Comparison of ENCODE assay signal across 31 cellular contexts in genomic region chr22:25219948-25220442, GRCh38. TPM values are rescaled to one million over a fixed set of nuclear protein-coding genes. Genes with fewer than 3 reads are reported as not detected.
A peak's percentile ranks its signal among the peaks of the same experiment; 100 is the strongest.
DNase-seq lines count a peak whose midpoint lies in the region; ATAC-seq, FAIRE-seq and TF ChIP-seq lines count a peak whose summit lies in the region.
"Had no signal": no experiment of that assay in that cellular context is flagged by ENCODE, and none has a peak within 500 bp of the region (broad histone marks: within the 10 kb centered on the region; RNA-seq: fewer than 3 reads in every experiment).

No MANE protein-coding gene starts in this region.

- H3K36me3 ChIP-seq in keratinocyte (ENCODE audit: control insufficient read depth in 2 of 2, extremely low read depth in 1 of 2, insufficient read depth in 2 of 2, low read length in 2 of 2) = no peaks in the 10 kb centered on the region
- H3K36me3 ChIP-seq: heart right ventricle, MG63, prostate gland, upper lobe of left lung had no signal

- peak; percentile 11 for DNase-seq in NCI-H345 (lab: John Stamatoyannopoulos, UW)
- no peak for DNase-seq in NCI-H345 treated with DMSO at 0.1 percent for 48 hours (lab: John Stamatoyannopoulos, UW; ENCODE audit: unreplicated experiment)
- DNase-seq in NCI-H1436 treated with DMSO at 0.1 percent for 48 hours (lab: John Stamatoyannopoulos, UW) = peak; percentile 83
- peak; percentile 23 for DNase-seq in NCI-H748 treated with DMSO at 0.1 percent for 48 hours (lab: John Stamatoyannopoulos, UW)
- no peak for DNase-seq in keratinocyte (ENCODE audit: low read depth, low spot score)
- DNase-seq in NCI-H187 treated with DMSO at 0.1 percent for 48 hours (lab: John Stamatoyannopoulos, UW) = no peak
- no peak for DNase-seq in hepatic stellate cell (ENCODE audit: low spot score)
- DNase-seq: ACHN; activated CD4-positive, alpha-beta T cell treated with anti-CD3 and anti-CD28 coated beads for 36 hours; activated CD8-positive, alpha-beta T cell treated with anti-CD3 and anti-CD28 coated beads, Interleukin-2, amount 10 ng/mL, durations not matched to agents 7 days and 5 days; activated naive CD8-positive, alpha-beta T cell treated with anti-CD3 and anti-CD28 coated beads for 36 hours; aorta; cortex of kidney; effector memory CD8-positive, alpha-beta T cell; heart right ventricle; KBM-7; mesenchymal stem cell; MG63; NCI-H187; NCI-H526; stimulated activated CD4-positive, alpha-beta T cell treated with anti-CD3 and anti-CD28 coated beads, Interleukin-12 subunit alpha, Interleukin-12 subunit beta, amount 100 ng/mL, for 4 hours; stimulated activated naive B cell treated with anti-CD40 and anti-IgM and Interleukin-4, amounts not matched to agents 10 μg/mL and 1 μg/mL and 100 μg/mL, for 72 hours; T-helper 17 cell had no signal

- H3K79me2 ChIP-seq in keratinocyte (ENCODE audit: control insufficient read depth, insufficient read depth, low read length) = no peaks in the 10 kb centered on the region

- ATAC-seq in GM19467 (IDR thresholded peaks at IDR 0.05; ENCODE audit: unreplicated experiment) = no peak
- ATAC-seq: activated CD4-positive, alpha-beta T cell treated with anti-CD3 and anti-CD28 coated beads for 36 hours; activated CD8-positive, alpha-beta T cell treated with anti-CD3 and anti-CD28 coated beads, Interleukin-2, amount 10 ng/mL, durations not matched to agents 7 days and 5 days; effector memory CD8-positive, alpha-beta T cell; foreskin keratinocyte; heart right ventricle; sciatic nerve; stimulated activated naive B cell treated with anti-CD40 and anti-IgM and Interleukin-4, amounts not matched to agents 10 μg/mL and 1 μg/mL and 100 μg/mL, for 72 hours; T-helper 17 cell had no signal

- H3K4me2 ChIP-seq in keratinocyte (ENCODE audit: control insufficient read depth, extremely low read depth, insufficient read depth, low read depth, low read length) = no peak overlapping the region

- peak; percentile 23 for FAIRE-seq in keratinocyte (lab: Jason Lieb, UNC)
- FAIRE-seq: HTR-8/SVneo had no signal

- H3K4me1 ChIP-seq in keratinocyte (ENCODE audit: control insufficient read depth, extremely low read depth, insufficient read depth, low read length) = no peaks in the 10 kb centered on the region
- H3K4me1 ChIP-seq: foreskin keratinocyte, heart right ventricle, prostate gland, upper lobe of left lung had no signal

- H2AFZ ChIP-seq in keratinocyte (ENCODE audit: control insufficient read depth, low read length) = no peak overlapping the region

- H3K4me3 ChIP-seq in keratinocyte (ENCODE audit: control insufficient read depth in 2 of 3, extremely low read depth in 1 of 3, insufficient read depth in 2 of 3, low read depth in 1 of 3, low read length in 3 of 3) = no peak overlapping the region
- H3K4me3 ChIP-seq: heart right ventricle, MG63, prostate gland, upper lobe of left lung had no signal

- no peak overlapping the region for H3K9ac ChIP-seq in keratinocyte (ENCODE audit: control insufficient read depth, extremely low read depth, insufficient read depth, low read length)

- no peak for TF ChIP-seq CTCF in keratinocyte (optimal IDR thresholded peaks at IDR 0.05 in 1 of 3, IDR thresholded peaks at IDR 0.05 in 1 of 3, conservative IDR thresholded peaks at IDR 0.05 in 1 of 3; ENCODE audit: extremely low read depth in 1 of 3, insufficient read depth in 2 of 3, low read length in 3 of 3)

- H3K27me3 ChIP-seq in keratinocyte (ENCODE audit: control insufficient read depth, extremely low read depth, insufficient read depth, low read length) = peaks cover 29% of the 10 kb centered on the region
- H3K27me3 ChIP-seq: MG63, upper lobe of left lung had no signal

- no peaks in the 10 kb centered on the region for H3K9me1 ChIP-seq in keratinocyte (ENCODE audit: control insufficient read depth, extremely low read depth, insufficient read depth, low read length)

- no peaks in the 10 kb centered on the region for H3K9me3 ChIP-seq in keratinocyte (ENCODE audit: control insufficient read depth, low read depth, low read length)
- H3K9me3 ChIP-seq: heart right ventricle, MG63, prostate gland, upper lobe of left lung had no signal

- H4K20me1 ChIP-seq in keratinocyte (ENCODE audit: control insufficient read depth, extremely low read depth, insufficient read depth, low read length) = no peaks in the 10 kb centered on the region

- dilution Hi-C loops in keratinocyte (cut with MboI; ENCODE audit: extremely low pct_ligation_motif_present, low sequenced_read_pairs) = no loop called here

- H3K27ac ChIP-seq in keratinocyte (ENCODE audit: control insufficient read depth, insufficient read depth, low read length) = no peak overlapping the region
- H3K27ac ChIP-seq: foreskin keratinocyte, heart right ventricle, prostate gland, RWPE1, upper lobe of left lung had no signal

RNA-seq across cellular contexts. Expression of gene CRYBB2, which starts 0.6 kb away (rescaled TPM):
- 0.09 to 0.89 TPM (median 0.55 TPM) in 3 replicates for polyA plus RNA-seq in keratinocyte
- not detected for polyA plus RNA-seq in keratinocyte (2011; ENCODE audit: low read depth)
- 0.26 and 0.47 TPM in 2 replicates for polyA plus RNA-seq in keratinocyte (2011; cell fraction: cytosol; rRNA removed)
- polyA plus RNA-seq in keratinocyte (2011; cell fraction: nucleus; rRNA removed) = 0.71 and 0.87 TPM in 2 replicates
- 0.20 and 0.26 TPM in 2 replicates for polyA plus RNA-seq in keratinocyte (2012; ENCODE audit: low replicate concordance)
- 0.43 to 0.67 TPM in 2 of 3 replicates, not detected in the other for polyA minus RNA-seq in keratinocyte
- not detected for polyA minus RNA-seq in keratinocyte (2011; cell fraction: cytosol; rRNA and poly(A)+ RNA removed)
- 0.74 TPM in 1 of 2 replicates, not detected in the other for polyA minus RNA-seq in keratinocyte (2011; cell fraction: nucleus; rRNA and poly(A)+ RNA removed)

RNA-seq across cellular contexts. Expression of gene CRYBB3, which starts 20.3 kb away (rescaled TPM):
- 0.06 TPM in 1 of 3 replicates, not detected in the others for polyA plus RNA-seq in keratinocyte
- polyA plus RNA-seq in keratinocyte (2011; ENCODE audit: low read depth) = not detected
- polyA plus RNA-seq in keratinocyte (2011; cell fraction: cytosol; rRNA removed) = not detected in 2 replicates
- polyA plus RNA-seq in keratinocyte (2011; cell fraction: nucleus; rRNA removed) = 0.19 and 0.31 TPM in 2 replicates
- 0.20 TPM in 1 of 2 replicates, not detected in the other for polyA plus RNA-seq in keratinocyte (2012; ENCODE audit: low replicate concordance)
- polyA minus RNA-seq in keratinocyte = not detected in 3 replicates
- polyA minus RNA-seq in keratinocyte (2011; cell fraction: cytosol; rRNA and poly(A)+ RNA removed) = not detected
- polyA minus RNA-seq in keratinocyte (2011; cell fraction: nucleus; rRNA and poly(A)+ RNA removed) = not detected in 2 replicates
- polyA plus RNA-seq: BJ had no signal

Comparison
In these comparisons a context has a peak if more than half of its experiments do, and no peak if none do; other contexts are left out.
1. DNase-seq: peak in NCI-H345 (single experiment), NCI-H1436 treated with DMSO at 0.1 percent for 48 hours (single experiment) and NCI-H748 treated with DMSO at 0.1 percent for 48 hours (single experiment); none in NCI-H345 treated with DMSO at 0.1 percent for 48 hours (single experiment), keratinocyte (single experiment), NCI-H187 treated with DMSO at 0.1 percent for 48 hours (single experiment) and hepatic stellate cell (single experiment).